ENCODE assay signal across 8 cellular contexts in genomic region chr20:49279677-49280462, GRCh38. TPM values are rescaled to one million over a fixed set of nuclear protein-coding genes. Genes with fewer than 3 reads are reported as not detected.
DNase-seq lines count a peak whose midpoint lies in the region; ATAC-seq, FAIRE-seq and TF ChIP-seq lines count a peak whose summit lies in the region.

No MANE protein-coding gene starts in this region.

- H3K4me3 ChIP-seq in HEK293 (ENCODE audit: low read depth, low read length) (peak overlapping the region; percentile 77), fibroblast of villous mesenchyme (ENCODE audit: low read depth, low read length) (peak overlapping the region; percentile 93), small intestine (ENCODE audit: low read depth in 1 of 2, low read length in 2 of 2) (peak overlapping the region; percentile 69 to 94)

- H3K4me1 ChIP-seq in HEK293 (ENCODE audit: control insufficient read depth, insufficient read depth, low read length) (no peaks in the 10 kb centered on the region), small intestine (ENCODE audit: control insufficient read depth in 2 of 2, insufficient read depth in 1 of 2, low read depth in 1 of 2, low read length in 1 of 2) (peaks cover 0 to 23% of the 10 kb centered on the region in 2 donors)

- ATAC-seq in T-cell (replicated peaks in 1 of 4) (no peak), GM19452 (IDR thresholded peaks at IDR 0.05; ENCODE audit: unreplicated experiment) (no peak)

- DNase-seq in T-cell (no peak), fibroblast of villous mesenchyme (ENCODE audit: low read depth) (no peak), small intestine (no peak), DMS153 (lab: John Stamatoyannopoulos, UW) (no peak), OCI-M2 (lab: John Stamatoyannopoulos, UW; ENCODE audit: unreplicated experiment) (no peak), NCI-H187 treated with DMSO at 0.1 percent for 48 hours (lab: John Stamatoyannopoulos, UW) (no peak)

- peak overlapping the region; percentile 86 to 97 for H3K27ac Mint-ChIP-seq in T-cell

- peaks cover 74 to 88% (median 81%) of the 10 kb centered on the region in 3 donors for H3K4me1 Mint-ChIP-seq in T-cell

- peak overlapping the region; percentile 88 to 97 (median 91) for H3K4me3 Mint-ChIP-seq in T-cell

- peaks cover 23 to 39% (median 34%) of the 10 kb centered on the region in 3 donors for H3K9me3 Mint-ChIP-seq in T-cell

- 43 to 59% (median 52%) methylated on average over 7 of the region's 7 CpGs for WGBS in small intestine, 3 donors

- POLR2A ChIA-PET in HEK293 (lab: Yijun Ruan, JAX) (interaction anchor here (0.7 to 1.3 kb wide), 4 partner anchors 7 to 61 kb away, joined by 3 to 5 read pairs (median 4); partner anchors contain the start of gene DDX27), T-cell (lab: Charles Lee) (interaction anchor here (0.6 to 1.6 kb wide), 6 partner anchors 8 to 42 kb away, joined by 3 to 8 read pairs (median 4); no protein-coding TSS in a partner anchor)

- H3K27ac ChIP-seq in HEK293 (ENCODE audit: extremely low read depth, low read depth, low read length): no peak overlapping the region
- peak overlapping the region in 1 of 2 donors; percentile 80 for H3K27ac ChIP-seq in small intestine (ENCODE audit: low read depth in 1 of 2, low read length in 1 of 2)

- H3K36me3 Mint-ChIP-seq in T-cell: peaks cover 76% of the 10 kb centered on the region

- H3K27me3 ChIP-seq in small intestine (ENCODE audit: control insufficient read depth in 2 of 2, insufficient read depth in 2 of 2, low read length in 2 of 2): no peaks in the 10 kb centered on the region

- TF ChIP-seq CTCF in HEK293 (tag by site-specific recombination; IDR thresholded peaks at IDR 0.05): no peak
- no peak for TF ChIP-seq CTCF in fibroblast of villous mesenchyme (IDR thresholded peaks at IDR 0.05; ENCODE audit: insufficient read depth, low read depth, low read length)

- H3K36me3 ChIP-seq in HEK293 (ENCODE audit: control insufficient read depth in 2 of 2, insufficient read depth in 1 of 2, low read length in 2 of 2) (peaks cover 36 to 73% of the 10 kb centered on the region in 2 experiments), small intestine (ENCODE audit: control insufficient read depth in 2 of 2, insufficient read depth in 2 of 2, low read length in 2 of 2) (peaks cover 33 to 47% of the 10 kb centered on the region in 2 donors)

- no peak for FAIRE-seq in small intestine (lab: Jason Lieb, UNC)

- no peaks in the 10 kb centered on the region for H3K27me3 Mint-ChIP-seq in T-cell

- CTCF ChIA-PET in HEK293 (lab: Yijun Ruan, JAX): interaction anchor here (0.9 to 1.0 kb wide), 3 partner anchors 8 to 41 kb away, joined by 3 read pairs; no protein-coding TSS in a partner anchor
- CTCF ChIA-PET in T-cell (lab: Charles Lee): interaction anchor here in 1 of 2 donors (0.7 to 0.9 kb wide), 2 partner anchors 13 to 93 kb away, joined by 3 to 4 read pairs; no protein-coding TSS in a partner anchor

- H3K9me3 ChIP-seq in HEK293 (ENCODE audit: control insufficient read depth, insufficient read depth, low read depth, low read length) (no peaks in the 10 kb centered on the region), small intestine (ENCODE audit: control insufficient read depth, low read depth) (peaks cover 1% of the 10 kb centered on the region)

TF ChIP-seq in HEK293, 187 proteins besides CTCF, POLR2A, EP300 and RAD21:
- TF ChIP-seq, protein P1, sequence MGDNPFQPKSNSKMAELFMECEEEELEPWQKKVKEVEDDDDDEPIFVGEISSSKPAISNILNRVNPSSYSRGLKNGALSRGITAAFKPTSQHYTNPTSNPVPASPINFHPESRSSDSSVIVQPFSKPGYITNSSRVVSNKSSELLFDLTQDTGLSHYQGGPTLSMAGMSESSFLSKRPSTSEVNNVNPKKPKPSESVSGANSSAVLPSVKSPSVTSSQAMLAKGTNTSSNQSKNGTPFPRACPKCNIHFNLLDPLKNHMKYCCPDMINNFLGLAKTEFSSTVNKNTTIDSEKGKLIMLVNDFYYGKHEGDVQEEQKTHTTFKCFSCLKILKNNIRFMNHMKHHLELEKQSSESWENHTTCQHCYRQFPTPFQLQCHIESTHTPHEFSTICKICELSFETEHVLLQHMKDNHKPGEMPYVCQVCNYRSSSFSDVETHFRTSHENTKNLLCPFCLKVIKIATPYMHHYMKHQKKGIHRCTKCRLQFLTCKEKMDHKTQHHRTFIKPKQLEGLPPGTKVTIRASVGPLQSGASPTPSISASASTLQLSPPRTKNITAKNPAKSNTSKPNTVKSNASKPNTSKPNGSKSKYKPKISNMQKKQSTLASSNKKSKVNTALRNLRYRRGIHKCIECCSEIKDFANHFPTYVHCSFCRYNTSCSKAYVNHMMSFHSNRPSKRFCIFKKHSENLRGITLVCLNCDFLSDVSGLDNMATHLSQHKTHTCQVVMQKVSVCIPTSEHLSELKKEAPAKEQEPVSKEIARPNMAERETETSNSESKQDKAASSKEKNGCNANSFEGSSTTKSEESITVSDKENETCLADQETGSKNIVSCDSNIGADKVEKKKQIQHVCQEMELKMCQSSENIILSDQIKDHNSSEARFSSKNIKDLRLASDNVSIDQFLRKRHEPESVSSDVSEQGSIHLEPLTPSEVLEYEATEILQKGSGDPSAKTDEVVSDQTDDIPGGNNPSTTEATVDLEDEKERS (tag by site-specific recombination; IDR thresholded peaks at IDR 0.05): 0 out of 2 replicates have a peak, but pooled peaks have one; percentile 16
- no peak for TF ChIP-seq ZNF664 (tag by site-specific recombination; IDR thresholded peaks at IDR 0.05)

RNA-seq across cellular contexts. Expression of gene ZNFX1, which starts 2.0 kb away (rescaled TPM):
- 10 to 100 TPM; 53.8 to 72.2 (median 64.7) TPM for total RNA-seq in T-cell
- 39.3 and 56.6 TPM in 2 replicates for total RNA-seq in fibroblast of villous mesenchyme
- 10 to 100 TPM in 2 of 3 donors, 1 to 10 TPM in 1; 9.9 to 13.4 (median 11.9) TPM for polyA plus RNA-seq in small intestine
